In the genomic region with DNA sequence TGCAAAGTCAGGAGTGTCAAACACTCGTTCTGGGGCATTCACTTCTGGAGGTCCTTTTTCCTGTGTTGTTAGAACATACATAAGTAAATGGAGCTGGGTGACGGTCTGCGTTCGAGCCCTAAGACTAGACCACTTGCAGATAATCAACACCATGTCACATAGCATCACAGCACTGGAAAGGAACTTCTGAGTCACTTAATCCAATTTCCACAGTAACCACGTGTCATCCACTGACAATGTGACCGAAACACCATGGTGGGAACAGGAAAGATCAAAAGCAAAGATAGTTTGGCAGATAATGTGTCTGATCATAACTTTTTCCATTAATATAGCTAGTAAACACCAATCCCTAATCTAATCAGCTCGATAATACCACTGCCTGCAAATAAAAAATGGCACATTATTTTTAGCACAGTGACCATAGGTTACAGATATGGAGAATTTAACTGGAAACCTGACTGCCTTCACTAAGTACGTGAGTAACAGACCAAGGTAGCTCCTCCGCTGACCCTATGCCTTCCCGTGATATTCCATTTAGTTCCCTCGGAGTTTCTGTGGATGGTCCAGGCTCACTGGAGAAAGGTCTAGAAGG, we compare ENCODE assay signal across 1 cellular context.
TF ChIP-seq lines count a peak whose summit lies in the region.

No MANE protein-coding gene starts in this region.

TF ChIP-seq in K562, 482 proteins besides CTCF, POLR2A, EP300 and RAD21 (continued from another document):
- no peak for TF ChIP-seq BDP1 (IDR thresholded peaks at IDR 0.05; ENCODE audit: insufficient read depth, insufficient read length)
- TF ChIP-seq MAFG (tag; conservative IDR thresholded peaks at IDR 0.05): no peak
- no peak for TF ChIP-seq CHD1 (IDR thresholded peaks at IDR 0.05; ENCODE audit: low read length)
- TF ChIP-seq, protein P1, sequence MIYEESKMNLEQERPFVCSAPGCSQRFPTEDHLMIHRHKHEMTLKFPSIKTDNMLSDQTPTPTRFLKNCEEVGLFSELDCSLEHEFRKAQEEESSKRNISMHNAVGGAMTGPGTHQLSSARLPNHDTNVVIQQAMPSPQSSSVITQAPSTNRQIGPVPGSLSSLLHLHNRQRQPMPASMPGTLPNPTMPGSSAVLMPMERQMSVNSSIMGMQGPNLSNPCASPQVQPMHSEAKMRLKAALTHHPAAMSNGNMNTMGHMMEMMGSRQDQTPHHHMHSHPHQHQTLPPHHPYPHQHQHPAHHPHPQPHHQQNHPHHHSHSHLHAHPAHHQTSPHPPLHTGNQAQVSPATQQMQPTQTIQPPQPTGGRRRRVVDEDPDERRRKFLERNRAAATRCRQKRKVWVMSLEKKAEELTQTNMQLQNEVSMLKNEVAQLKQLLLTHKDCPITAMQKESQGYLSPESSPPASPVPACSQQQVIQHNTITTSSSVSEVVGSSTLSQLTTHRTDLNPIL (CRISPR knock-in tag; IDR thresholded peaks at IDR 0.05): no peak
- TF ChIP-seq FOXK2 (conservative IDR thresholded peaks at IDR 0.05 in 1 of 2, IDR thresholded peaks at IDR 0.05 in 1 of 2; ENCODE audit: low read depth in 2 of 2): peak; percentile 25 to 50; a peak in 1 of 4 replicates
- TF ChIP-seq RUNX1 (IDR thresholded peaks at IDR 0.05; ENCODE audit: low read depth): no peak
- TF ChIP-seq TAF15 (IDR thresholded peaks at IDR 0.05; ENCODE audit: low read depth, low read length): no peak
- TF ChIP-seq, protein P2, sequence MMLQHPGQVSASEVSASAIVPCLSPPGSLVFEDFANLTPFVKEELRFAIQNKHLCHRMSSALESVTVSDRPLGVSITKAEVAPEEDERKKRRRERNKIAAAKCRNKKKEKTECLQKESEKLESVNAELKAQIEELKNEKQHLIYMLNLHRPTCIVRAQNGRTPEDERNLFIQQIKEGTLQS (IDR thresholded peaks at IDR 0.05): peak; percentile 74
- TF ChIP-seq, protein P2 (CRISPR knock-in tag; conservative IDR thresholded peaks at IDR 0.05): no peak
- no peak; the same call in 1 of the 2 replicates for TF ChIP-seq HMG20A (CRISPR knock-in tag; conservative IDR thresholded peaks at IDR 0.05)
- TF ChIP-seq, protein P3, sequence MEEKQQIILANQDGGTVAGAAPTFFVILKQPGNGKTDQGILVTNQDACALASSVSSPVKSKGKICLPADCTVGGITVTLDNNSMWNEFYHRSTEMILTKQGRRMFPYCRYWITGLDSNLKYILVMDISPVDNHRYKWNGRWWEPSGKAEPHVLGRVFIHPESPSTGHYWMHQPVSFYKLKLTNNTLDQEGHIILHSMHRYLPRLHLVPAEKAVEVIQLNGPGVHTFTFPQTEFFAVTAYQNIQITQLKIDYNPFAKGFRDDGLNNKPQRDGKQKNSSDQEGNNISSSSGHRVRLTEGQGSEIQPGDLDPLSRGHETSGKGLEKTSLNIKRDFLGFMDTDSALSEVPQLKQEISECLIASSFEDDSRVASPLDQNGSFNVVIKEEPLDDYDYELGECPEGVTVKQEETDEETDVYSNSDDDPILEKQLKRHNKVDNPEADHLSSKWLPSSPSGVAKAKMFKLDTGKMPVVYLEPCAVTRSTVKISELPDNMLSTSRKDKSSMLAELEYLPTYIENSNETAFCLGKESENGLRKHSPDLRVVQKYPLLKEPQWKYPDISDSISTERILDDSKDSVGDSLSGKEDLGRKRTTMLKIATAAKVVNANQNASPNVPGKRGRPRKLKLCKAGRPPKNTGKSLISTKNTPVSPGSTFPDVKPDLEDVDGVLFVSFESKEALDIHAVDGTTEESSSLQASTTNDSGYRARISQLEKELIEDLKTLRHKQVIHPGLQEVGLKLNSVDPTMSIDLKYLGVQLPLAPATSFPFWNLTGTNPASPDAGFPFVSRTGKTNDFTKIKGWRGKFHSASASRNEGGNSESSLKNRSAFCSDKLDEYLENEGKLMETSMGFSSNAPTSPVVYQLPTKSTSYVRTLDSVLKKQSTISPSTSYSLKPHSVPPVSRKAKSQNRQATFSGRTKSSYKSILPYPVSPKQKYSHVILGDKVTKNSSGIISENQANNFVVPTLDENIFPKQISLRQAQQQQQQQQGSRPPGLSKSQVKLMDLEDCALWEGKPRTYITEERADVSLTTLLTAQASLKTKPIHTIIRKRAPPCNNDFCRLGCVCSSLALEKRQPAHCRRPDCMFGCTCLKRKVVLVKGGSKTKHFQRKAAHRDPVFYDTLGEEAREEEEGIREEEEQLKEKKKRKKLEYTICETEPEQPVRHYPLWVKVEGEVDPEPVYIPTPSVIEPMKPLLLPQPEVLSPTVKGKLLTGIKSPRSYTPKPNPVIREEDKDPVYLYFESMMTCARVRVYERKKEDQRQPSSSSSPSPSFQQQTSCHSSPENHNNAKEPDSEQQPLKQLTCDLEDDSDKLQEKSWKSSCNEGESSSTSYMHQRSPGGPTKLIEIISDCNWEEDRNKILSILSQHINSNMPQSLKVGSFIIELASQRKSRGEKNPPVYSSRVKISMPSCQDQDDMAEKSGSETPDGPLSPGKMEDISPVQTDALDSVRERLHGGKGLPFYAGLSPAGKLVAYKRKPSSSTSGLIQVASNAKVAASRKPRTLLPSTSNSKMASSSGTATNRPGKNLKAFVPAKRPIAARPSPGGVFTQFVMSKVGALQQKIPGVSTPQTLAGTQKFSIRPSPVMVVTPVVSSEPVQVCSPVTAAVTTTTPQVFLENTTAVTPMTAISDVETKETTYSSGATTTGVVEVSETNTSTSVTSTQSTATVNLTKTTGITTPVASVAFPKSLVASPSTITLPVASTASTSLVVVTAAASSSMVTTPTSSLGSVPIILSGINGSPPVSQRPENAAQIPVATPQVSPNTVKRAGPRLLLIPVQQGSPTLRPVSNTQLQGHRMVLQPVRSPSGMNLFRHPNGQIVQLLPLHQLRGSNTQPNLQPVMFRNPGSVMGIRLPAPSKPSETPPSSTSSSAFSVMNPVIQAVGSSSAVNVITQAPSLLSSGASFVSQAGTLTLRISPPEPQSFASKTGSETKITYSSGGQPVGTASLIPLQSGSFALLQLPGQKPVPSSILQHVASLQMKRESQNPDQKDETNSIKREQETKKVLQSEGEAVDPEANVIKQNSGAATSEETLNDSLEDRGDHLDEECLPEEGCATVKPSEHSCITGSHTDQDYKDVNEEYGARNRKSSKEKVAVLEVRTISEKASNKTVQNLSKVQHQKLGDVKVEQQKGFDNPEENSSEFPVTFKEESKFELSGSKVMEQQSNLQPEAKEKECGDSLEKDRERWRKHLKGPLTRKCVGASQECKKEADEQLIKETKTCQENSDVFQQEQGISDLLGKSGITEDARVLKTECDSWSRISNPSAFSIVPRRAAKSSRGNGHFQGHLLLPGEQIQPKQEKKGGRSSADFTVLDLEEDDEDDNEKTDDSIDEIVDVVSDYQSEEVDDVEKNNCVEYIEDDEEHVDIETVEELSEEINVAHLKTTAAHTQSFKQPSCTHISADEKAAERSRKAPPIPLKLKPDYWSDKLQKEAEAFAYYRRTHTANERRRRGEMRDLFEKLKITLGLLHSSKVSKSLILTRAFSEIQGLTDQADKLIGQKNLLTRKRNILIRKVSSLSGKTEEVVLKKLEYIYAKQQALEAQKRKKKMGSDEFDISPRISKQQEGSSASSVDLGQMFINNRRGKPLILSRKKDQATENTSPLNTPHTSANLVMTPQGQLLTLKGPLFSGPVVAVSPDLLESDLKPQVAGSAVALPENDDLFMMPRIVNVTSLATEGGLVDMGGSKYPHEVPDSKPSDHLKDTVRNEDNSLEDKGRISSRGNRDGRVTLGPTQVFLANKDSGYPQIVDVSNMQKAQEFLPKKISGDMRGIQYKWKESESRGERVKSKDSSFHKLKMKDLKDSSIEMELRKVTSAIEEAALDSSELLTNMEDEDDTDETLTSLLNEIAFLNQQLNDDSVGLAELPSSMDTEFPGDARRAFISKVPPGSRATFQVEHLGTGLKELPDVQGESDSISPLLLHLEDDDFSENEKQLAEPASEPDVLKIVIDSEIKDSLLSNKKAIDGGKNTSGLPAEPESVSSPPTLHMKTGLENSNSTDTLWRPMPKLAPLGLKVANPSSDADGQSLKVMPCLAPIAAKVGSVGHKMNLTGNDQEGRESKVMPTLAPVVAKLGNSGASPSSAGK (IDR thresholded peaks at IDR 0.05): peak; percentile 44
- no peak for TF ChIP-seq ZNF324 (CRISPR knock-in tag; IDR thresholded peaks at IDR 0.05)
- no peak for TF ChIP-seq FOXP1 (CRISPR knock-in tag; IDR thresholded peaks at IDR 0.05)
- no peak for TF ChIP-seq CTBP1 (IDR thresholded peaks at IDR 0.05; ENCODE audit: borderline replicate concordance)
- TF ChIP-seq ESRRA (IDR thresholded peaks at IDR 0.05; ENCODE audit: borderline replicate concordance, low read depth): no peak
- 0 out of 2 replicates have a peak, but pooled peaks have one; percentile 16 for TF ChIP-seq ETV1 (tag; conservative IDR thresholded peaks at IDR 0.05; ENCODE audit: low read depth)
- no peak for TF ChIP-seq ZNF778 (CRISPR knock-in tag; IDR thresholded peaks at IDR 0.05)
- no peak for TF ChIP-seq SRSF9 (IDR thresholded peaks at IDR 0.05; ENCODE audit: borderline replicate concordance, low read depth, low read length)
- TF ChIP-seq, protein P4, sequence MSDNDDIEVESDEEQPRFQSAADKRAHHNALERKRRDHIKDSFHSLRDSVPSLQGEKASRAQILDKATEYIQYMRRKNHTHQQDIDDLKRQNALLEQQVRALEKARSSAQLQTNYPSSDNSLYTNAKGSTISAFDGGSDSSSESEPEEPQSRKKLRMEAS (CRISPR knock-in tag; IDR thresholded peaks at IDR 0.05): no peak; the same call in 1 of the 2 replicates
- TF ChIP-seq BRD4 (IDR thresholded peaks at IDR 0.05): no peak
- peak; percentile 29; the same call in 1 of the 2 replicates for TF ChIP-seq SOX6 (IDR thresholded peaks at IDR 0.05)
- no peak for TF ChIP-seq SREBF1 (IDR thresholded peaks at IDR 0.05; ENCODE audit: borderline replicate concordance, low read depth, low read length)
- TF ChIP-seq PCBP1 (IDR thresholded peaks at IDR 0.05; ENCODE audit: low read depth, low read length, poor library complexity, severe bottlenecking): no peak
- TF ChIP-seq MCM3 (IDR thresholded peaks at IDR 0.05): no peak
- TF ChIP-seq ZNF75A (CRISPR knock-in tag; IDR thresholded peaks at IDR 0.05): no peak
- no peak for TF ChIP-seq CEBPB (tag; IDR thresholded peaks at IDR 0.05)
- peak; percentile 60 for TF ChIP-seq ARID1B (IDR thresholded peaks at IDR 0.05)
- TF ChIP-seq, protein P5, sequence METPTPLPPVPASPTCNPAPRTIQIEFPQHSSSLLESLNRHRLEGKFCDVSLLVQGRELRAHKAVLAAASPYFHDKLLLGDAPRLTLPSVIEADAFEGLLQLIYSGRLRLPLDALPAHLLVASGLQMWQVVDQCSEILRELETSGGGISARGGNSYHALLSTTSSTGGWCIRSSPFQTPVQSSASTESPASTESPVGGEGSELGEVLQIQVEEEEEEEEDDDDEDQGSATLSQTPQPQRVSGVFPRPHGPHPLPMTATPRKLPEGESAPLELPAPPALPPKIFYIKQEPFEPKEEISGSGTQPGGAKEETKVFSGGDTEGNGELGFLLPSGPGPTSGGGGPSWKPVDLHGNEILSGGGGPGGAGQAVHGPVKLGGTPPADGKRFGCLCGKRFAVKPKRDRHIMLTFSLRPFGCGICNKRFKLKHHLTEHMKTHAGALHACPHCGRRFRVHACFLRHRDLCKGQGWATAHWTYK (CRISPR knock-in tag; IDR thresholded peaks at IDR 0.05): 0 out of 2 replicates have a peak, but pooled peaks have one; percentile 36
- no peak for TF ChIP-seq ZFPM2 (CRISPR knock-in tag; IDR thresholded peaks at IDR 0.05)
- TF ChIP-seq, protein P6, sequence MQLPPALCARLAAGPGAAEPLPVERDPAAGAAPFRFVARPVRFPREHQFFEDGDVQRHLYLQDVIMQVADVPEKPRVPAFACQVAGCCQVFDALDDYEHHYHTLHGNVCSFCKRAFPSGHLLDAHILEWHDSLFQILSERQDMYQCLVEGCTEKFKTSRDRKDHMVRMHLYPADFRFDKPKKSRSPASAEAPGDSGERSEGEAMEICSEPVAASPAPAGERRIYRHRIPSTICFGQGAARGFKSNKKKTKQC (CRISPR knock-in tag; IDR thresholded peaks at IDR 0.05): no peak
- TF ChIP-seq STAT5A (IDR thresholded peaks at IDR 0.05; ENCODE audit: borderline replicate concordance, low read length): no peak
- TF ChIP-seq, protein P7, sequence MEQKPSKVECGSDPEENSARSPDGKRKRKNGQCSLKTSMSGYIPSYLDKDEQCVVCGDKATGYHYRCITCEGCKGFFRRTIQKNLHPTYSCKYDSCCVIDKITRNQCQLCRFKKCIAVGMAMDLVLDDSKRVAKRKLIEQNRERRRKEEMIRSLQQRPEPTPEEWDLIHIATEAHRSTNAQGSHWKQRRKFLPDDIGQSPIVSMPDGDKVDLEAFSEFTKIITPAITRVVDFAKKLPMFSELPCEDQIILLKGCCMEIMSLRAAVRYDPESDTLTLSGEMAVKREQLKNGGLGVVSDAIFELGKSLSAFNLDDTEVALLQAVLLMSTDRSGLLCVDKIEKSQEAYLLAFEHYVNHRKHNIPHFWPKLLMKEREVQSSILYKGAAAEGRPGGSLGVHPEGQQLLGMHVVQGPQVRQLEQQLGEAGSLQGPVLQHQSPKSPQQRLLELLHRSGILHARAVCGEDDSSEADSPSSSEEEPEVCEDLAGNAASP (IDR thresholded peaks at IDR 0.05): no peak
- TF ChIP-seq, protein P8, sequence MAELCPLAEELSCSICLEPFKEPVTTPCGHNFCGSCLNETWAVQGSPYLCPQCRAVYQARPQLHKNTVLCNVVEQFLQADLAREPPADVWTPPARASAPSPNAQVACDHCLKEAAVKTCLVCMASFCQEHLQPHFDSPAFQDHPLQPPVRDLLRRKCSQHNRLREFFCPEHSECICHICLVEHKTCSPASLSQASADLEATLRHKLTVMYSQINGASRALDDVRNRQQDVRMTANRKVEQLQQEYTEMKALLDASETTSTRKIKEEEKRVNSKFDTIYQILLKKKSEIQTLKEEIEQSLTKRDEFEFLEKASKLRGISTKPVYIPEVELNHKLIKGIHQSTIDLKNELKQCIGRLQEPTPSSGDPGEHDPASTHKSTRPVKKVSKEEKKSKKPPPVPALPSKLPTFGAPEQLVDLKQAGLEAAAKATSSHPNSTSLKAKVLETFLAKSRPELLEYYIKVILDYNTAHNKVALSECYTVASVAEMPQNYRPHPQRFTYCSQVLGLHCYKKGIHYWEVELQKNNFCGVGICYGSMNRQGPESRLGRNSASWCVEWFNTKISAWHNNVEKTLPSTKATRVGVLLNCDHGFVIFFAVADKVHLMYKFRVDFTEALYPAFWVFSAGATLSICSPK (IDR thresholded peaks at IDR 0.05; ENCODE audit: borderline replicate concordance): no peak
- TF ChIP-seq MAFK (IDR thresholded peaks at IDR 0.05; ENCODE audit: low read length): no peak
TF ChIP-seq in K562: peak in this region for 29.
